ENCODE assay signal across 1 cellular context in genomic region chr15:81235781-81236507, GRCh38.
TF ChIP-seq lines count a peak whose summit lies in the region.

No MANE protein-coding gene starts in this region.

TF ChIP-seq in K562, 482 proteins besides CTCF, POLR2A, EP300 and RAD21 (continued from another document and continues in another):
- TF ChIP-seq FOXM1 (IDR thresholded peaks at IDR 0.05; ENCODE audit: low read depth) (no peak), FOXM1 (CRISPR knock-in tag; IDR thresholded peaks at IDR 0.05; ENCODE audit: low read depth) (no peak), BRD4 (IDR thresholded peaks at IDR 0.05) (no peak), SRF (CRISPR knock-in tag; IDR thresholded peaks at IDR 0.05) (no peak), HOMEZ (CRISPR knock-in tag; IDR thresholded peaks at IDR 0.05) (no peak), NR2F6 (CRISPR knock-in tag; IDR thresholded peaks at IDR 0.05) (no peak), ZNF384 (IDR thresholded peaks at IDR 0.05; ENCODE audit: low read depth, low read length) (no peak), NEUROD1 (IDR thresholded peaks at IDR 0.05; ENCODE audit: borderline replicate concordance, low read depth, low read length, partially characterized antibody) (no peak), XRCC5 (IDR thresholded peaks at IDR 0.05; ENCODE audit: low read depth, low read length) (no peak), MCM2 (IDR thresholded peaks at IDR 0.05; ENCODE audit: low read depth) (no peak), CEBPG (CRISPR knock-in tag; IDR thresholded peaks at IDR 0.05) (no peak), CEBPG (tag; conservative IDR thresholded peaks at IDR 0.05 in 1 of 2, IDR thresholded peaks at IDR 0.05 in 1 of 2) (no peak), TBP (optimal IDR thresholded peaks at IDR 0.05; ENCODE audit: low read depth, low read length) (no peak), CTBP1 (IDR thresholded peaks at IDR 0.05; ENCODE audit: borderline replicate concordance) (0 out of 2 replicates have a peak, but pooled peaks have one; percentile 20), HEY1 (CRISPR knock-in tag; IDR thresholded peaks at IDR 0.05; ENCODE audit: borderline replicate concordance) (no peak), NR4A1 (CRISPR knock-in tag; IDR thresholded peaks at IDR 0.05) (no peak), NR4A1 (tag; IDR thresholded peaks at IDR 0.05) (no peak), ZNF583 (CRISPR knock-in tag; IDR thresholded peaks at IDR 0.05) (no peak), HNRNPL (IDR thresholded peaks at IDR 0.05; ENCODE audit: low read depth, low read length) (no peak), ASH1L (IDR thresholded peaks at IDR 0.05; ENCODE audit: borderline replicate concordance, low read depth, partially characterized antibody) (no peak), FOSL1 (tag; conservative IDR thresholded peaks at IDR 0.05) (peak; percentile 56), RERE (CRISPR knock-in tag; IDR thresholded peaks at IDR 0.05; ENCODE audit: borderline replicate concordance) (no peak), NUFIP1 (IDR thresholded peaks at IDR 0.05; ENCODE audit: partially characterized antibody) (no peak), NR2C2 (CRISPR knock-in tag; IDR thresholded peaks at IDR 0.05) (no peak), NR2C2 (tag; IDR thresholded peaks at IDR 0.05) (no peak), PTBP1 (IDR thresholded peaks at IDR 0.05; ENCODE audit: low read depth, low read length) (no peak), RFX5 (IDR thresholded peaks at IDR 0.05; ENCODE audit: low read depth, low read length) (no peak), GATAD2A (IDR thresholded peaks at IDR 0.05) (no peak), CREM (IDR thresholded peaks at IDR 0.05; ENCODE audit: low read depth) (peak; percentile 56), HNRNPUL1 (IDR thresholded peaks at IDR 0.05; ENCODE audit: low read length) (no peak), MTA3 (IDR thresholded peaks at IDR 0.05; ENCODE audit: borderline replicate concordance) (no peak), PREB (CRISPR knock-in tag; IDR thresholded peaks at IDR 0.05) (no peak), RBFOX2 (IDR thresholded peaks at IDR 0.05; ENCODE audit: low read depth, low read length) (no peak), TAF9B (IDR thresholded peaks at IDR 0.05; ENCODE audit: partially characterized antibody) (no peak), ZNF668 (CRISPR knock-in tag; IDR thresholded peaks at IDR 0.05) (no peak), ILK (tag; IDR thresholded peaks at IDR 0.05; ENCODE audit: borderline replicate concordance, low read depth) (no peak), CBX2 (IDR thresholded peaks at IDR 0.05; ENCODE audit: insufficient read depth, low read length, poor library complexity, severe bottlenecking) (no peak), DLX4 (CRISPR knock-in tag; IDR thresholded peaks at IDR 0.05) (no peak), ZNF197 (CRISPR knock-in tag; IDR thresholded peaks at IDR 0.05; ENCODE audit: low read depth) (no peak), SRSF7 (optimal IDR thresholded peaks at IDR 0.05; ENCODE audit: low read depth, low read length) (no peak), ZNF766 (CRISPR knock-in tag; conservative IDR thresholded peaks at IDR 0.05) (no peak), STAT5B (CRISPR knock-in tag; IDR thresholded peaks at IDR 0.05) (no peak), CBFA2T3 (IDR thresholded peaks at IDR 0.05) (0 out of 2 replicates have a peak, but pooled peaks have one; percentile 7), ZNF282 (CRISPR knock-in tag; IDR thresholded peaks at IDR 0.05) (no peak), ATF3 (IDR thresholded peaks at IDR 0.05) (peak; percentile 70), ATF3 (CRISPR knock-in tag; conservative IDR thresholded peaks at IDR 0.05) (no peak), MBD2 (IDR thresholded peaks at IDR 0.05; ENCODE audit: borderline replicate concordance, low read depth) (no peak), ZC3H4 (CRISPR knock-in tag; IDR thresholded peaks at IDR 0.05; ENCODE audit: borderline replicate concordance) (no peak)
- TF ChIP-seq, protein P1, sequence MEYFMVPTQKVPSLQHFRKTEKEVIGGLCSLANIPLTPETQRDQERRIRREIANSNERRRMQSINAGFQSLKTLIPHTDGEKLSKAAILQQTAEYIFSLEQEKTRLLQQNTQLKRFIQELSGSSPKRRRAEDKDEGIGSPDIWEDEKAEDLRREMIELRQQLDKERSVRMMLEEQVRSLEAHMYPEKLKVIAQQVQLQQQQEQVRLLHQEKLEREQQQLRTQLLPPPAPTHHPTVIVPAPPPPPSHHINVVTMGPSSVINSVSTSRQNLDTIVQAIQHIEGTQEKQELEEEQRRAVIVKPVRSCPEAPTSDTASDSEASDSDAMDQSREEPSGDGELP (CRISPR knock-in tag; IDR thresholded peaks at IDR 0.05; ENCODE audit: borderline replicate concordance): peak; percentile 39; the same call in 1 of the 2 replicates
- TF ChIP-seq, protein P2, sequence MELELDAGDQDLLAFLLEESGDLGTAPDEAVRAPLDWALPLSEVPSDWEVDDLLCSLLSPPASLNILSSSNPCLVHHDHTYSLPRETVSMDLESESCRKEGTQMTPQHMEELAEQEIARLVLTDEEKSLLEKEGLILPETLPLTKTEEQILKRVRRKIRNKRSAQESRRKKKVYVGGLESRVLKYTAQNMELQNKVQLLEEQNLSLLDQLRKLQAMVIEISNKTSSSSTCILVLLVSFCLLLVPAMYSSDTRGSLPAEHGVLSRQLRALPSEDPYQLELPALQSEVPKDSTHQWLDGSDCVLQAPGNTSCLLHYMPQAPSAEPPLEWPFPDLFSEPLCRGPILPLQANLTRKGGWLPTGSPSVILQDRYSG (tag; conservative IDR thresholded peaks at IDR 0.05; ENCODE audit: low read depth): no peak
- TF ChIP-seq, protein P3, sequence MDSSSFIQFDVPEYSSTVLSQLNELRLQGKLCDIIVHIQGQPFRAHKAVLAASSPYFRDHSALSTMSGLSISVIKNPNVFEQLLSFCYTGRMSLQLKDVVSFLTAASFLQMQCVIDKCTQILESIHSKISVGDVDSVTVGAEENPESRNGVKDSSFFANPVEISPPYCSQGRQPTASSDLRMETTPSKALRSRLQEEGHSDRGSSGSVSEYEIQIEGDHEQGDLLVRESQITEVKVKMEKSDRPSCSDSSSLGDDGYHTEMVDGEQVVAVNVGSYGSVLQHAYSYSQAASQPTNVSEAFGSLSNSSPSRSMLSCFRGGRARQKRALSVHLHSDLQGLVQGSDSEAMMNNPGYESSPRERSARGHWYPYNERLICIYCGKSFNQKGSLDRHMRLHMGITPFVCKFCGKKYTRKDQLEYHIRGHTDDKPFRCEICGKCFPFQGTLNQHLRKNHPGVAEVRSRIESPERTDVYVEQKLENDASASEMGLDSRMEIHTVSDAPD (CRISPR knock-in tag; IDR thresholded peaks at IDR 0.05): no peak
- TF ChIP-seq, protein P4, sequence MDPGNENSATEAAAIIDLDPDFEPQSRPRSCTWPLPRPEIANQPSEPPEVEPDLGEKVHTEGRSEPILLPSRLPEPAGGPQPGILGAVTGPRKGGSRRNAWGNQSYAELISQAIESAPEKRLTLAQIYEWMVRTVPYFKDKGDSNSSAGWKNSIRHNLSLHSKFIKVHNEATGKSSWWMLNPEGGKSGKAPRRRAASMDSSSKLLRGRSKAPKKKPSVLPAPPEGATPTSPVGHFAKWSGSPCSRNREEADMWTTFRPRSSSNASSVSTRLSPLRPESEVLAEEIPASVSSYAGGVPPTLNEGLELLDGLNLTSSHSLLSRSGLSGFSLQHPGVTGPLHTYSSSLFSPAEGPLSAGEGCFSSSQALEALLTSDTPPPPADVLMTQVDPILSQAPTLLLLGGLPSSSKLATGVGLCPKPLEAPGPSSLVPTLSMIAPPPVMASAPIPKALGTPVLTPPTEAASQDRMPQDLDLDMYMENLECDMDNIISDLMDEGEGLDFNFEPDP (CRISPR knock-in tag; IDR thresholded peaks at IDR 0.05): no peak
